In the genomic region with DNA sequence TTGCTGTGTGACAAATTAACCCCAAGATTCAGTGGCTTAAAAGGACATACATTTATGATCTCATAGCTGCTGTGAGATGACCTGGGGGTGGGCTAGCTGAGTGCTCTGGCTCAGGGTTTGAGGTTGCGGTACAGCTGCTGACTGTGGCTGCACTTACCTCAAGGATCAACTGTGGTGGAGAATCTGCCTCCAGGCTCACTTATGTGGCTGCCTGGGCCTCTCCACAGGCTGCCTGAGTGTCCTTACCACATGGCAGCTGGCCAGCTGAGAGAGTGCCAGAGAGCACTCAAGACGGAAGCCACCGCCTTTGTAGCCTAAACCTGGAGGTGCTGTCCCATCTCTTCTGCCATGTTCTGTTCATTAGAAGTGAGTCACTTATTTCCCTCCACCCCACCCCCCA, we compare ENCODE assay signal across 9 cellular contexts. TPM values are rescaled to one million over a fixed set of nuclear protein-coding genes. Genes with fewer than 3 reads are reported as not detected.
DNase-seq lines count a peak whose midpoint lies in the region; ATAC-seq and TF ChIP-seq lines count a peak whose summit lies in the region.
"Had no signal": no experiment of that assay in that cellular context is flagged by ENCODE, and none has a peak within 500 bp of the region (broad histone marks: within the 10 kb centered on the region; RNA-seq: fewer than 3 reads in every experiment).

No MANE protein-coding gene starts in this region.

- peak; percentile 56 to 90 for ATAC-seq in activated naive CD4-positive, alpha-beta T cell treated with anti-CD3 and anti-CD28 coated beads, Interleukin-2, amount 50 U/mL, for 72 hours
- ATAC-seq in esophagus mucosa (peak; percentile 50), GM18498 (IDR thresholded peaks at IDR 0.05; ENCODE audit: unreplicated experiment) (no peak), GM19397 (IDR thresholded peaks at IDR 0.05; ENCODE audit: unreplicated experiment) (no peak)
- peak; percentile 43 to 68 for ATAC-seq in stimulated activated naive B cell treated with anti-CD40 and anti-IgM and Interleukin-4, amounts not matched to agents 10 μg/mL and 1 μg/mL and 100 μg/mL, for 72 hours (replicated peaks)

- intact Hi-C loops in PC-9 (cut with micrococcal nuclease; ENCODE audit: unreplicated experiment): loop anchor here (2.0 to 10.0 kb wide), 4 partner anchors 33 to 301 kb away; no protein-coding TSS in a partner anchor

- peaks cover 100% of the 10 kb centered on the region for H3K27me3 Mint-ChIP-seq in activated naive CD4-positive, alpha-beta T cell treated with anti-CD3 and anti-CD28 coated beads, Interleukin-2, amount 10 ng/mL, durations not matched to agents 7 days and 5 days
- H3K27me3 Mint-ChIP-seq in stimulated activated naive B cell treated with anti-CD40 and anti-IgM and Interleukin-4, amounts not matched to agents 10 μg/mL and 1 μg/mL and 100 μg/mL, for 72 hours: peaks cover 74 to 95% of the 10 kb centered on the region in 2 donors

- no peaks in the 10 kb centered on the region for H3K79me2 ChIP-seq in PC-9 (ENCODE audit: low read depth)

- no peaks in the 10 kb centered on the region for H3K9me3 Mint-ChIP-seq in activated naive CD4-positive, alpha-beta T cell treated with anti-CD3 and anti-CD28 coated beads, Interleukin-2, amount 50 U/mL, for 72 hours
- no peaks in the 10 kb centered on the region for H3K9me3 Mint-ChIP-seq in activated naive CD4-positive, alpha-beta T cell treated with anti-CD3 and anti-CD28 coated beads, Interleukin-2, amount 10 ng/mL, durations not matched to agents 7 days and 5 days
- H3K9me3 Mint-ChIP-seq in stimulated activated naive B cell treated with anti-CD40 and anti-IgM and Interleukin-4, amounts not matched to agents 10 μg/mL and 1 μg/mL and 100 μg/mL, for 72 hours: no peaks in the 10 kb centered on the region
- H3K9me3 Mint-ChIP-seq: memory B cell had no signal

- H3K36me3 ChIP-seq in PC-9 (ENCODE audit: low read depth): no peaks in the 10 kb centered on the region

- DNase-seq in activated naive CD4-positive, alpha-beta T cell treated with anti-CD3 and anti-CD28 coated beads, Interleukin-2, amount 50 U/mL, for 72 hours (ENCODE audit: low spot score in 2 of 2): peak; percentile 31 to 80
- no peak for DNase-seq in activated naive CD4-positive, alpha-beta T cell treated with anti-CD3 and anti-CD28 coated beads, Interleukin-2, amount 10 ng/mL, durations not matched to agents 7 days and 5 days
- DNase-seq in PC-9: peak; percentile 86 to 88
- peak; percentile 7 for DNase-seq in stimulated activated naive B cell treated with anti-CD40 and anti-IgM and Interleukin-4, amounts not matched to agents 10 μg/mL and 1 μg/mL and 100 μg/mL, for 72 hours
- no peak for DNase-seq in SKM-1 treated with dmso at 0.1 percent for 144 hours (lab: John Stamatoyannopoulos, UW; ENCODE audit: unreplicated experiment)

- CTCF ChIA-PET in activated naive CD4-positive, alpha-beta T cell treated with anti-CD3 and anti-CD28 coated beads, Interleukin-2, amount 10 ng/mL, durations not matched to agents 7 days and 5 days (lab: Charles Lee): interaction anchor here (0.9 to 11.2 kb wide), 5 partner anchors 15 to 236 kb away, joined by 3 to 105 read pairs (median 26); a partner anchor contains a TSS
- CTCF ChIA-PET in PC-9 (lab: Charles Lee): interaction anchor here (0.6 to 0.8 kb wide), 3 partner anchors 8 to 236 kb away, joined by 3 to 10 read pairs (median 4); no protein-coding TSS in a partner anchor

- H3K9me3 ChIP-seq in PC-9 (ENCODE audit: insufficient read depth, low read depth): no peaks in the 10 kb centered on the region

- no peak overlapping the region for H3K27ac ChIP-seq in PC-9

- no TSS peak for BruUV-seq in PC-9 (replicated peaks; lab: Mats Ljungman, UMichigan)

- no peak overlapping the region for H3K4me3 ChIP-seq in PC-9

- no peaks in the 10 kb centered on the region for H3K9me2 ChIP-seq in PC-9 (ENCODE audit: insufficient read depth)

- H3K4me1 Mint-ChIP-seq in activated naive CD4-positive, alpha-beta T cell treated with anti-CD3 and anti-CD28 coated beads, Interleukin-2, amount 10 ng/mL, durations not matched to agents 7 days and 5 days: peaks cover 15% of the 10 kb centered on the region
- peaks cover 10 to 31% of the 10 kb centered on the region in 2 donors for H3K4me1 Mint-ChIP-seq in stimulated activated naive B cell treated with anti-CD40 and anti-IgM and Interleukin-4, amounts not matched to agents 10 μg/mL and 1 μg/mL and 100 μg/mL, for 72 hours

- peaks cover 31% of the 10 kb centered on the region for H3F3A ChIP-seq in PC-9 (ENCODE audit: insufficient read depth, low read depth)

- 0 out of 2 replicates have a peak, but pooled peaks cover under 1% of the 10 kb centered on the region for H3K27me3 ChIP-seq in PC-9 (ENCODE audit: insufficient read depth, low read depth)

- H3K4me1 ChIP-seq in PC-9 (replicated peaks; ENCODE audit: insufficient read depth): peaks cover 30% of the 10 kb centered on the region

- no peaks in the 10 kb centered on the region for H4K20me1 ChIP-seq in PC-9 (ENCODE audit: insufficient read depth)

- TF ChIP-seq CTCF in PC-9 (conservative IDR thresholded peaks at IDR 0.05): no peak

- no peak overlapping the region for H3K27ac Mint-ChIP-seq in activated naive CD4-positive, alpha-beta T cell treated with anti-CD3 and anti-CD28 coated beads, Interleukin-2, amount 50 U/mL, for 72 hours
- no peak overlapping the region for H3K27ac Mint-ChIP-seq in activated naive CD4-positive, alpha-beta T cell treated with anti-CD3 and anti-CD28 coated beads, Interleukin-2, amount 10 ng/mL, durations not matched to agents 7 days and 5 days
- H3K27ac Mint-ChIP-seq in stimulated activated naive B cell treated with anti-CD40 and anti-IgM and Interleukin-4, amounts not matched to agents 10 μg/mL and 1 μg/mL and 100 μg/mL, for 72 hours: no peak overlapping the region
- H3K27ac Mint-ChIP-seq: memory B cell had no signal

- H3K4me3 Mint-ChIP-seq in activated naive CD4-positive, alpha-beta T cell treated with anti-CD3 and anti-CD28 coated beads, Interleukin-2, amount 10 ng/mL, durations not matched to agents 7 days and 5 days: no peak overlapping the region
- H3K4me3 Mint-ChIP-seq in stimulated activated naive B cell treated with anti-CD40 and anti-IgM and Interleukin-4, amounts not matched to agents 10 μg/mL and 1 μg/mL and 100 μg/mL, for 72 hours: no peak overlapping the region
- H3K4me3 Mint-ChIP-seq: memory B cell had no signal

- POLR2A ChIA-PET in PC-9 (lab: Charles Lee; ENCODE audit: unreplicated experiment): no interaction called here

- H2AFZ ChIP-seq in PC-9: no peak overlapping the region

- peak overlapping the region; percentile 93; the same call in 1 of the 2 replicates for H3K4me2 ChIP-seq in PC-9

- H3K36me3 Mint-ChIP-seq in activated naive CD4-positive, alpha-beta T cell treated with anti-CD3 and anti-CD28 coated beads, Interleukin-2, amount 50 U/mL, for 72 hours: peaks cover 0 to 6% of the 10 kb centered on the region in 2 donors
- H3K36me3 Mint-ChIP-seq in activated naive CD4-positive, alpha-beta T cell treated with anti-CD3 and anti-CD28 coated beads, Interleukin-2, amount 10 ng/mL, durations not matched to agents 7 days and 5 days: peaks cover 3% of the 10 kb centered on the region
- H3K36me3 Mint-ChIP-seq in stimulated activated naive B cell treated with anti-CD40 and anti-IgM and Interleukin-4, amounts not matched to agents 10 μg/mL and 1 μg/mL and 100 μg/mL, for 72 hours: no peaks in the 10 kb centered on the region
- H3K36me3 Mint-ChIP-seq: memory B cell had no signal

RNA-seq across cellular contexts. Expression of a gene that starts 5.7 kb away (rescaled TPM):
- total RNA-seq in activated naive CD4-positive, alpha-beta T cell treated with anti-CD3 and anti-CD28 coated beads, Interleukin-2, amount 50 U/mL, for 72 hours: not detected
- total RNA-seq in PC-9 (2021): not detected in 2 replicates
- total RNA-seq in esophagus mucosa: not detected

RNA-seq across cellular contexts. Expression of a gene that starts 32.7 kb away (rescaled TPM):
- total RNA-seq in activated naive CD4-positive, alpha-beta T cell treated with anti-CD3 and anti-CD28 coated beads, Interleukin-2, amount 50 U/mL, for 72 hours: under 1 TPM; 0.09 to 0.53 TPM
- 9.8 and 12.2 TPM in 2 replicates for total RNA-seq in PC-9 (2021)
- total RNA-seq in esophagus mucosa: 1.6 TPM

Comparison
In these comparisons a context has a peak if more than half of its experiments do, and no peak if none do; other contexts are left out.
1. DNase-seq: peak in activated naive CD4-positive, alpha-beta T cell treated with anti-CD3 and anti-CD28 coated beads, Interleukin-2, amount 50 U/mL, for 72 hours (2 of 2), PC-9 (2 of 2) and stimulated activated naive B cell treated with anti-CD40 and anti-IgM and Interleukin-4, amounts not matched to agents 10 μg/mL and 1 μg/mL and 100 μg/mL, for 72 hours (single experiment); none in activated naive CD4-positive, alpha-beta T cell treated with anti-CD3 and anti-CD28 coated beads, Interleukin-2, amount 10 ng/mL, durations not matched to agents 7 days and 5 days (single experiment) and SKM-1 treated with dmso at 0.1 percent for 144 hours (single experiment).
2. ATAC-seq: peak in activated naive CD4-positive, alpha-beta T cell treated with anti-CD3 and anti-CD28 coated beads, Interleukin-2, amount 50 U/mL, for 72 hours (2 of 2), esophagus mucosa (single experiment) and stimulated activated naive B cell treated with anti-CD40 and anti-IgM and Interleukin-4, amounts not matched to agents 10 μg/mL and 1 μg/mL and 100 μg/mL, for 72 hours (2 of 2); none in GM18498 (single experiment) and GM19397 (single experiment).